28 cellular contexts compared by ENCODE assay signal in the genomic region with DNA sequence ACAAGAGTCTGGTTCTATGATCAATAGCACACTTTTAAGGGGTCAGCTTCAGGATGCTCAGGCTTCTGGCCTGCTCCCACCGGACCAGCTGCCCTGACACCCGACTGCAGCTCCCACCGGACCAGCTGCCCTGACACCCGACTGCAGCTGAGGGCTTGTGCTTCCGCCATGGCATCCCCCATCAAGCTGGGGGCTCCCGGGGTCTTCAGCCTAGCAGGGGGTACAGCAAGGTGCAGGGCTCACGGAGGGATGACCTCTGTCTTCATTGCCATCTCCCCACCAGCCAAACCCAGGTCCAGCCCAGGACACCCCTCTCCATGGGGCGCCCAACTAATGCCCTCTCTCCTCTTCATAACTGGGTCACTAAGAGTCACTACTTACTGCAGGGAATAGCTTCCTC. TPM values are rescaled to one million over a fixed set of nuclear protein-coding genes. Genes with fewer than 3 reads are reported as not detected.
DNase-seq lines count a peak whose midpoint lies in the region; ATAC-seq, FAIRE-seq and TF ChIP-seq lines count a peak whose summit lies in the region.
"Had no signal": no experiment of that assay in that cellular context is flagged by ENCODE, and none has a peak within 500 bp of the region (broad histone marks: within the 10 kb centered on the region; RNA-seq: fewer than 3 reads in every experiment).

No MANE protein-coding gene starts in this region.

- TF ChIP-seq CTCF in GM13977 (IDR thresholded peaks at IDR 0.05; ENCODE audit: extremely low read depth, insufficient read depth, missing control alignments) = no peak
- no peak for TF ChIP-seq CTCF in hepatocyte (IDR thresholded peaks at IDR 0.05; ENCODE audit: poor library complexity)
- TF ChIP-seq CTCF in upper lobe of right lung (IDR thresholded peaks at IDR 0.05) = no peak
- TF ChIP-seq CTCF in HepG2 (CRISPR knock-in tag; IDR thresholded peaks at IDR 0.05) = no peak
- TF ChIP-seq CTCF in RWPE1 (conservative IDR thresholded peaks at IDR 0.05; ENCODE audit: low read depth) = no peak

- FAIRE-seq in HepG2 (lab: Jason Lieb, UNC) = no peak
- FAIRE-seq: D721Med, endothelial cell of umbilical vein, islet of Langerhans, K562, pancreas had no signal

- peaks cover 5% of the 10 kb centered on the region for H3K4me1 ChIP-seq in hepatocyte (ENCODE audit: insufficient read depth)
- peaks cover 6% of the 10 kb centered on the region for H3K4me1 ChIP-seq in upper lobe of right lung
- H3K4me1 ChIP-seq in HepG2 (ENCODE audit: insufficient read depth, low read length) = no peaks in the 10 kb centered on the region
- H3K4me1 ChIP-seq: pancreas had no signal

- H3K4me2 ChIP-seq in hepatocyte = no peak overlapping the region
- no peak overlapping the region for H3K4me2 ChIP-seq in HepG2 (ENCODE audit: low read depth, low read length)
- H3K4me2 ChIP-seq: BLaER1 treated with 17β-estradiol and CSF1 and Interleukin-3, amounts not matched to agents 10 nM and 100 nM had no signal

- H3K9me2 ChIP-seq in hepatocyte (replicated peaks; ENCODE audit: insufficient read depth) = no peaks in the 10 kb centered on the region

- no peak for TF ChIP-seq EP300 in HepG2 (IDR thresholded peaks at IDR 0.05; ENCODE audit: low read depth in 2 of 2, low read length in 2 of 2)
- TF ChIP-seq EP300 in HepG2 (CRISPR knock-in tag; IDR thresholded peaks at IDR 0.05; ENCODE audit: borderline replicate concordance) = no peak

- peaks cover 68% of the 10 kb centered on the region for H3K27me3 ChIP-seq in hepatocyte
- H3K27me3 ChIP-seq in upper lobe of right lung = peaks cover 41% of the 10 kb centered on the region
- peaks cover 14 to 82% of the 10 kb centered on the region in 2 experiments for H3K27me3 ChIP-seq in HepG2 (ENCODE audit: control insufficient read depth in 1 of 2, insufficient read depth in 2 of 2, low read length in 2 of 2)

- no peak for TF ChIP-seq RAD21 in HepG2 (CRISPR knock-in tag; IDR thresholded peaks at IDR 0.05)

- H3K4me3 ChIP-seq in hepatocyte = no peak overlapping the region
- peak overlapping the region; percentile 47 for H3K4me3 ChIP-seq in upper lobe of right lung
- H3K4me3 ChIP-seq in HepG2 (replicated peaks in 1 of 3; ENCODE audit: insufficient read depth in 1 of 3, low read depth in 2 of 3, low read length in 3 of 3) = no peak overlapping the region
- H3K4me3 ChIP-seq: BLaER1 treated with 17β-estradiol and CSF1 and Interleukin-3, amounts not matched to agents 10 nM and 100 nM; K562; pancreas; transverse colon had no signal

- intact Hi-C loops in Right ventricle myocardium inferior (cut with DNase I) (no loop called here), Right ventricle myocardium superior (cut with DNase I) (no loop called here), upper lobe of right lung (cut with DNase I) (no loop called here), HepG2 (cut with micrococcal nuclease; ENCODE audit: unreplicated experiment) (no loop called here)

- H4K20me1 ChIP-seq in hepatocyte (ENCODE audit: insufficient read depth, poor library complexity, severe bottlenecking) (no peaks in the 10 kb centered on the region), HepG2 (ENCODE audit: insufficient read depth, low read length) (peaks cover 4% of the 10 kb centered on the region; the same call in 1 of the 2 replicates)

- no peaks in the 10 kb centered on the region for H3K9me3 ChIP-seq in hepatocyte (ENCODE audit: low read depth)
- no peaks in the 10 kb centered on the region for H3K9me3 ChIP-seq in upper lobe of right lung
- H3K9me3 ChIP-seq in HepG2 (ENCODE audit: low read length) = no peaks in the 10 kb centered on the region
- H3K9me3 ChIP-seq: pancreas, transverse colon had no signal

- H3K79me2 ChIP-seq in hepatocyte = no peaks in the 10 kb centered on the region
- H3K79me2 ChIP-seq in HepG2 (ENCODE audit: insufficient read depth, low read length) = no peaks in the 10 kb centered on the region

- in situ Hi-C loops in GM13977 (cut with MboI; ENCODE audit: low pct_unique_long_range_greater_than_20kb, low sequenced_read_pairs, unreplicated experiment) = no loop called here
- in situ Hi-C loops in HepG2 (cut with HindIII; ENCODE audit: extremely low pct_ligation_motif_present, low pct_unique_long_range_greater_than_20kb) = no loop called here

- no peak overlapping the region for H2AFZ ChIP-seq in hepatocyte
- H2AFZ ChIP-seq in HepG2 (ENCODE audit: low read length) = no peak overlapping the region

- no peak overlapping the region for H3K9ac ChIP-seq in HepG2 (ENCODE audit: insufficient read depth, low read depth, low read length)
- H3K9ac ChIP-seq: BLaER1 treated with 17β-estradiol and CSF1 and Interleukin-3, amounts not matched to agents 10 nM and 100 nM had no signal

- H3K36me3 ChIP-seq in hepatocyte (replicated peaks; ENCODE audit: insufficient read depth, low read depth) = no peaks in the 10 kb centered on the region
- no peaks in the 10 kb centered on the region for H3K36me3 ChIP-seq in upper lobe of right lung
- H3K36me3 ChIP-seq in HepG2 (replicated peaks in 1 of 2; ENCODE audit: control insufficient read depth in 1 of 2, insufficient read depth in 2 of 2, low read length in 2 of 2) = no peaks in the 10 kb centered on the region
- H3K36me3 ChIP-seq: BLaER1 treated with 17β-estradiol and CSF1 and Interleukin-3, amounts not matched to agents 10 nM and 100 nM; pancreas; transverse colon had no signal

- TF ChIP-seq POLR2A in HepG2 (IDR thresholded peaks at IDR 0.05; ENCODE audit: insufficient read depth in 1 of 2, low read depth in 2 of 2, low read length in 2 of 2) = no peak

- DNase-seq in Right ventricle myocardium inferior (ENCODE audit: missing footprints) = peak; percentile 35
- no peak for DNase-seq in Right ventricle myocardium superior
- peak; percentile 22 for DNase-seq in GM13977 (ENCODE audit: low spot score)
- peak; percentile 2 for DNase-seq in hepatocyte (ENCODE audit: low spot score)
- DNase-seq in upper lobe of right lung = peak; percentile 50
- no peak for DNase-seq in HepG2 (ENCODE audit: low spot score)
- no peak for DNase-seq in RWPE1 (ENCODE audit: low spot score)
- DNase-seq: activated CD4-positive, alpha-beta T cell treated with anti-CD3 and anti-CD28 coated beads for 36 hours; activated CD8-positive, alpha-beta memory T cell treated with anti-CD3 and anti-CD28 coated beads for 24 hours; central memory CD4-positive, alpha-beta T cell; dermis blood vessel endothelial cell; NCI-H1417 treated with DMSO at 0.1 percent for 48 hours; NCI-H2081; NCI-H226; NCI-H69; transverse colon had no signal

- ATAC-seq in Right ventricle myocardium inferior = no peak
- ATAC-seq in Right ventricle myocardium superior (ENCODE audit: poor library complexity) = no peak
- ATAC-seq in upper lobe of right lung = no peak
- no peak for ATAC-seq in HepG2
- ATAC-seq: activated CD4-positive, alpha-beta T cell treated with anti-CD3 and anti-CD28 coated beads for 36 hours; HCT116; K562; pancreas had no signal

- POLR2A ChIA-PET in HepG2 (lab: Yijun Ruan, JAX) = no interaction called here
- POLR2A ChIA-PET in RWPE1 (lab: Yijun Ruan, JAX; ENCODE audit: low non-redundant PET) = no interaction called here

- CTCF ChIA-PET in HepG2 (lab: Yijun Ruan, JAX; ENCODE audit: low intra/inter-chr PET ratio, low total read pairs) (no interaction called here), RWPE1 (lab: Yijun Ruan, JAX) (interaction anchor here (1.1 kb wide), 1 partner anchor 9 kb away, joined by 3 read pairs; no protein-coding TSS in a partner anchor)

- BruUV-seq in HepG2 (replicated peaks; lab: Mats Ljungman, UMichigan) = no TSS peak

- WGBS in hepatocyte (ENCODE audit: low lambda C conversion rate, missing lambda C conversion rate) = 93% methylated on average over 7 of the region's 8 CpGs
- WGBS in HepG2 (ENCODE audit: low lambda C conversion rate) = 4% methylated on average over 4 of the region's 8 CpGs

- H3K27ac ChIP-seq in hepatocyte (no peak overlapping the region), upper lobe of right lung (no peak overlapping the region), HepG2 (ENCODE audit: extremely low read length, insufficient read depth, low read length) (no peak overlapping the region), RWPE1 (no peak overlapping the region)
- H3K27ac ChIP-seq: BLaER1 treated with 17β-estradiol and CSF1 and Interleukin-3, amounts not matched to agents 10 nM and 100 nM; pancreas; transverse colon had no signal

RNA-seq across cellular contexts. Expression of a gene that starts 1.9 kb away (rescaled TPM):
- total RNA-seq in Right ventricle myocardium inferior (5.5 TPM), Right ventricle myocardium superior (5.6 TPM), hepatocyte (0.90 and 2.2 TPM in 2 replicates), upper lobe of right lung (38.6 TPM), HepG2 (2016; rRNA removed; fragmentation: Illumina TruSeq; extraction: Trizol) (not detected in 2 replicates)
- polyA plus RNA-seq in hepatocyte (0.83 and 1.3 TPM in 2 replicates), HepG2 (2011; rRNA removed) (not detected in 2 replicates)
- not detected in 2 replicates for total RNA-seq in HepG2 (2016; cell fraction: cytosol; rRNA removed; fragmentation: Illumina TruSeq; extraction: Trizol; ENCODE audit: low read depth)
- not detected in 2 replicates for total RNA-seq in HepG2 (2016; cell fraction: insoluble cytoplasmic fraction; rRNA removed; fragmentation: Illumina TruSeq; extraction: Trizol)
- not detected in 2 replicates for total RNA-seq in HepG2 (2016; cell fraction: membrane; rRNA removed; fragmentation: Illumina TruSeq; extraction: Trizol)
- not detected in 2 replicates for total RNA-seq in HepG2 (2016; cell fraction: nucleus; rRNA removed; fragmentation: Illumina TruSeq; extraction: Trizol)
- polyA plus RNA-seq in HepG2 (2011; cell fraction: cytosol; rRNA removed) = 0.01 and 0.04 TPM in 2 replicates
- 0.10 and 0.19 TPM in 2 replicates for polyA plus RNA-seq in HepG2 (2011; cell fraction: nucleus; rRNA removed)
- polyA plus RNA-seq in HepG2 (2012) = not detected in 2 replicates
- polyA plus RNA-seq in HepG2 (2016; cell fraction: cytosol; fragmentation: Illumina TruSeq; extraction: Trizol; ENCODE audit: low read depth) = not detected in 2 replicates
- polyA plus RNA-seq in HepG2 (2016; cell fraction: insoluble cytoplasmic fraction; fragmentation: Illumina TruSeq; extraction: Trizol; ENCODE audit: low read depth) = not detected in 2 replicates
- not detected in 2 replicates for polyA plus RNA-seq in HepG2 (2016; cell fraction: membrane; fragmentation: Illumina TruSeq; extraction: Trizol; ENCODE audit: low read depth)
- polyA plus RNA-seq in HepG2 (2016; cell fraction: nucleus; fragmentation: Illumina TruSeq; extraction: Trizol; ENCODE audit: insufficient read depth, low read depth) = not detected in 2 replicates
- not detected in 2 replicates for polyA minus RNA-seq in HepG2 (2011; rRNA and poly(A)+ RNA removed; ENCODE audit: low replicate concordance)
- polyA minus RNA-seq in HepG2 (2011; cell fraction: cytosol; rRNA and poly(A)+ RNA removed) = not detected in 2 replicates
- polyA minus RNA-seq in HepG2 (2011; cell fraction: nucleus; rRNA and poly(A)+ RNA removed) = not detected in 2 replicates
- total RNA-seq: M059J had no signal
- polyA plus RNA-seq: AG04450 had no signal

RNA-seq across cellular contexts. Expression of a gene that starts 56.2 kb away (rescaled TPM):
- total RNA-seq in Right ventricle myocardium inferior (not detected), Right ventricle myocardium superior (not detected), hepatocyte (not detected in 2 replicates), upper lobe of right lung (86.9 TPM), HepG2 (2016; rRNA removed; fragmentation: Illumina TruSeq; extraction: Trizol) (not detected in 2 replicates)
- polyA plus RNA-seq in hepatocyte (not detected in 2 replicates), HepG2 (2011; rRNA removed) (0.17 TPM in 1 of 2 replicates, not detected in the other)
- not detected in 2 replicates for total RNA-seq in HepG2 (2016; cell fraction: cytosol; rRNA removed; fragmentation: Illumina TruSeq; extraction: Trizol; ENCODE audit: low read depth)
- total RNA-seq in HepG2 (2016; cell fraction: insoluble cytoplasmic fraction; rRNA removed; fragmentation: Illumina TruSeq; extraction: Trizol) = not detected in 2 replicates
- total RNA-seq in HepG2 (2016; cell fraction: membrane; rRNA removed; fragmentation: Illumina TruSeq; extraction: Trizol) = not detected in 2 replicates
- not detected in 2 replicates for total RNA-seq in HepG2 (2016; cell fraction: nucleus; rRNA removed; fragmentation: Illumina TruSeq; extraction: Trizol)
- polyA plus RNA-seq in HepG2 (2011; cell fraction: cytosol; rRNA removed) = not detected in 2 replicates
- not detected in 2 replicates for polyA plus RNA-seq in HepG2 (2011; cell fraction: nucleus; rRNA removed)
- not detected in 2 replicates for polyA plus RNA-seq in HepG2 (2012)
- polyA plus RNA-seq in HepG2 (2016; cell fraction: cytosol; fragmentation: Illumina TruSeq; extraction: Trizol; ENCODE audit: low read depth) = not detected in 2 replicates
- polyA plus RNA-seq in HepG2 (2016; cell fraction: insoluble cytoplasmic fraction; fragmentation: Illumina TruSeq; extraction: Trizol; ENCODE audit: low read depth) = not detected in 2 replicates
- polyA plus RNA-seq in HepG2 (2016; cell fraction: membrane; fragmentation: Illumina TruSeq; extraction: Trizol; ENCODE audit: low read depth) = not detected in 2 replicates
- polyA plus RNA-seq in HepG2 (2016; cell fraction: nucleus; fragmentation: Illumina TruSeq; extraction: Trizol; ENCODE audit: insufficient read depth, low read depth) = not detected in 2 replicates
- not detected in 2 replicates for polyA minus RNA-seq in HepG2 (2011; rRNA and poly(A)+ RNA removed; ENCODE audit: low replicate concordance)
- polyA minus RNA-seq in HepG2 (2011; cell fraction: cytosol; rRNA and poly(A)+ RNA removed) = not detected in 2 replicates
- polyA minus RNA-seq in HepG2 (2011; cell fraction: nucleus; rRNA and poly(A)+ RNA removed) = not detected in 2 replicates
- total RNA-seq: activated CD4-positive, alpha-beta T cell treated with anti-CD3 and anti-CD28 coated beads for 36 hours; HT1080; M059J; SK-MEL-5; transverse colon had no signal
- polyA plus RNA-seq: AG04450, endothelial cell of umbilical vein, K562, neural cell had no signal

Comparison
In these comparisons a context has a peak if more than half of its experiments do, and no peak if none do; other contexts are left out.
1. DNase-seq: peak in Right ventricle myocardium inferior (single experiment), GM13977 (single experiment), hepatocyte (single experiment) and upper lobe of right lung (single experiment); none in Right ventricle myocardium superior (single experiment), HepG2 (single experiment) and RWPE1 (single experiment).
2. RNA of a gene that starts 56.2 kb away (total RNA-seq): 86.9 TPM in upper lobe of right lung (single experiment); not detected in HepG2, not detected in Right ventricle myocardium inferior (single experiment), not detected in Right ventricle myocardium superior (single experiment) and not detected in hepatocyte; every median in the first group is over 10 times any median in the second.